In genomic region chr2:28232267-28232666, GRCh38 we compare ENCODE assay signal across 1 cellular context.
TF ChIP-seq lines count a peak whose summit lies in the region.

No MANE protein-coding gene starts in this region.

TF ChIP-seq in WTC11, 78 proteins besides CTCF, POLR2A, EP300 and RAD21 (continued from another document):
- TF ChIP-seq RORB (CRISPR knock-in tag; IDR thresholded peaks at IDR 0.05): no peak
- TF ChIP-seq FOXP1 (CRISPR knock-in tag; IDR thresholded peaks at IDR 0.05; ENCODE audit: borderline replicate concordance): no peak
- no peak for TF ChIP-seq ZNF138 (CRISPR knock-in tag; conservative IDR thresholded peaks at IDR 0.05)
- no peak for TF ChIP-seq ETV6 (CRISPR knock-in tag; IDR thresholded peaks at IDR 0.05)
- TF ChIP-seq GRHL2 (CRISPR knock-in tag; IDR thresholded peaks at IDR 0.05; ENCODE audit: insufficient replicate concordance, severe bottlenecking): no peak
- no peak for TF ChIP-seq NFE2L1 (CRISPR knock-in tag; IDR thresholded peaks at IDR 0.05)
- TF ChIP-seq ZNF121 (CRISPR knock-in tag; IDR thresholded peaks at IDR 0.05): no peak
- TF ChIP-seq ELF4 (CRISPR knock-in tag; IDR thresholded peaks at IDR 0.05; ENCODE audit: low read depth): no peak
- TF ChIP-seq FOXJ3 (CRISPR knock-in tag; IDR thresholded peaks at IDR 0.05; ENCODE audit: borderline replicate concordance): no peak
- TF ChIP-seq ZBTB43 (CRISPR knock-in tag; IDR thresholded peaks at IDR 0.05): no peak
